ENCODE assay signal across 8 cellular contexts in genomic region chr20:36493013-36493800, GRCh38. TPM values are rescaled to one million over a fixed set of nuclear protein-coding genes. Genes with fewer than 3 reads are reported as not detected.
DNase-seq lines count a peak whose midpoint lies in the region; ATAC-seq, FAIRE-seq and TF ChIP-seq lines count a peak whose summit lies in the region.

No MANE protein-coding gene starts in this region.

- H3K27ac Mint-ChIP-seq in Calu3 (ENCODE audit: unreplicated experiment) (no peak overlapping the region), chondrocyte (ENCODE audit: unreplicated experiment) (peak overlapping the region; percentile 32)

- TF ChIP-seq CTCF in Calu3 (IDR thresholded peaks at IDR 0.05; ENCODE audit: unreplicated experiment) (peak; percentile 33), LNCAP (IDR thresholded peaks at IDR 0.05) (peak; percentile 41; the same call in 1 of the 2 replicates), chondrocyte (IDR thresholded peaks at IDR 0.05) (peak; percentile 63)

- peaks cover 11% of the 10 kb centered on the region for H3K36me3 Mint-ChIP-seq in Calu3 (ENCODE audit: insufficient read depth, unreplicated experiment)
- H3K36me3 Mint-ChIP-seq in chondrocyte (ENCODE audit: low read depth) = peaks cover 14% of the 10 kb centered on the region

- no peaks in the 10 kb centered on the region for H3K27me3 Mint-ChIP-seq in Calu3 (ENCODE audit: unreplicated experiment)
- no peaks in the 10 kb centered on the region for H3K27me3 Mint-ChIP-seq in chondrocyte (ENCODE audit: low read depth)

- FAIRE-seq in GM12891 (lab: Jason Lieb, UNC) = no peak

- no TSS peak for BruUV-seq in Calu3 (replicated peaks; lab: Mats Ljungman, UMichigan)

- DNase-seq in Calu3 (peak; percentile 30), chondrocyte (ENCODE audit: low spot score) (no peak), midbrain (lab: John Stamatoyannopoulos, UW) (peak; percentile 5), GM12891 (ENCODE audit: insufficient read length, low spot score) (no peak), COLO829 (ENCODE audit: low spot score) (no peak)
- no peak for DNase-seq in activated CD4-positive, alpha-beta T cell treated with anti-CD3 and anti-CD28 coated beads, Interleukin-2, amount 50 U/mL, for 1 hour

- no peaks in the 10 kb centered on the region for H3K4me1 Mint-ChIP-seq in Calu3 (ENCODE audit: low read depth, unreplicated experiment)
- H3K4me1 Mint-ChIP-seq in chondrocyte (ENCODE audit: low read depth) = peaks cover 61% of the 10 kb centered on the region

- H3K9me3 Mint-ChIP-seq in Calu3 (ENCODE audit: low read depth, unreplicated experiment) = no peaks in the 10 kb centered on the region
- H3K9me3 Mint-ChIP-seq in chondrocyte (ENCODE audit: low read depth) = no peaks in the 10 kb centered on the region

- intact Hi-C loops in Calu3 (cut with micrococcal nuclease; ENCODE audit: unreplicated experiment) = no loop called here

- ATAC-seq in GM21723 (IDR thresholded peaks at IDR 0.05; ENCODE audit: unreplicated experiment) = no peak

- H3K4me3 Mint-ChIP-seq in Calu3 (ENCODE audit: low read depth, unreplicated experiment) = no peak overlapping the region
- no peak overlapping the region for H3K4me3 Mint-ChIP-seq in chondrocyte (ENCODE audit: unreplicated experiment)

- no peak for TF ChIP-seq POLR2A in GM12891 (IDR thresholded peaks at IDR 0.05; ENCODE audit: low read depth, low read length)

- CTCF ChIA-PET in Calu3 (lab: Charles Lee) = interaction anchor here (0.6 to 1.3 kb wide), 3 partner anchors 53 to 220 kb away, joined by 5 to 9 read pairs (median 6); no protein-coding TSS in a partner anchor

TF ChIP-seq in GM12891, 5 proteins besides CTCF, POLR2A, EP300 and RAD21:
- no peak for TF ChIP-seq POLR2AphosphoS5 (IDR thresholded peaks at IDR 0.05; ENCODE audit: low read depth, low read length)
- TF ChIP-seq TAF1 (IDR thresholded peaks at IDR 0.05; ENCODE audit: low read depth, low read length) = no peak
- TF ChIP-seq POU2F2 (IDR thresholded peaks at IDR 0.05; ENCODE audit: low read depth, low read length) = no peak
- no peak for TF ChIP-seq SPI1 (IDR thresholded peaks at IDR 0.05; ENCODE audit: low read depth, low read length)
- no peak for TF ChIP-seq PAX5 (IDR thresholded peaks at IDR 0.05; ENCODE audit: insufficient read depth, low read length, severe bottlenecking)

RNA-seq across cellular contexts. Expression of gene MYL9, which starts 48.1 kb away (rescaled TPM):
- total RNA-seq in Calu3 (2022) = 7.8 and 10.3 TPM in 2 replicates
- 237 to 1,930 TPM (median 1,885 TPM) in 3 replicates for total RNA-seq in chondrocyte
- polyA plus RNA-seq in GM12891 (2012; ENCODE audit: low read depth, missing spikeins) = 16.3 TPM

Comparison
In these comparisons a context has a peak if more than half of its experiments do, and no peak if none do; other contexts are left out.
1. DNase-seq: peak in Calu3 (single experiment) and midbrain (single experiment); none in chondrocyte (single experiment), GM12891 (single experiment), activated CD4-positive, alpha-beta T cell treated with anti-CD3 and anti-CD28 coated beads, Interleukin-2, amount 50 U/mL, for 1 hour (single experiment) and COLO829 (single experiment).
2. RNA of gene MYL9, which starts 48.1 kb away (total RNA-seq): 237 to 1,930 TPM in chondrocyte; 7.8 to 10.3 TPM in Calu3; every median in the first group is over 10 times any median in the second.
3. Peak in every context shown above with its lines, with median percentiles within 50 percentile points of each other: CTCF ChIP-seq.